8 cellular contexts compared by ENCODE assay signal in the genomic region with DNA sequence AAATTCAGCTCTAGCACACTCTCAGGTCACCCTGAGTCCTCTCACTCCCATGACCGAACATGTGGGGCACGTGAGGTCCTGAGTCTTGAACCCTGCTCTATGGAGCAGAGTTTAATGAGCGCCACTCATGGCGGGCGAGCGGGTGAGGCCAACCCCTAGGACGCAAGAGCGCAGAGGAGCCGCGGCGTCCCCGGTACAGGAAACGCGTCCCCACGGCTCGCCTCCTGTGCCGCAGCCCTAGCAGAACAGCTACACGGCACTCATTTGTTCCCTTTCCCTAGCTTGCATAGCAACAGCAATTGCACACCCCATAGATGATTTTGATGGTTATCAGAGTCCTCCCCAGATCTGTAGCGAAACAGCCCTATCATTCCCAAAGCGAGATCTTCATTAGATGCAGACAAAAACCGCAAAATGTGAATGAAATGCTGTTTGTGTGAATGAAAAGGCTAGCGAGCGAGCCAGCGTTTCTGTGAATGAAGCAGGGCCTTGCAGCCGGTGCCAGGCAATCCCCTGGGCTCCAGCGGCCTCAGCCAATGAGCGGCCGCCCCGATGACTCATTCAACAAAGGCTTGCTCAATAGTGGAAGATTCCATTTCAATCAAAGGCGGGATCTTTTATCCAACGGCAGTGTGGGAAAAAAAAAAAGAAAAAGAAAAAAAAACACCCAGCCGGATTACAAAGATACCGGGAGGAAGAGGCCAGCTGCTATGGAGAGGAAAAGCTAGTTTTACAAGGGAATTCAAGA. TPM values are rescaled to one million over a fixed set of nuclear protein-coding genes. Genes with fewer than 3 reads are reported as not detected.
DNase-seq lines count a peak whose midpoint lies in the region; ATAC-seq and TF ChIP-seq lines count a peak whose summit lies in the region.

No MANE protein-coding gene starts in this region.

- H4K20me1 ChIP-seq in SK-N-SH (ENCODE audit: insufficient read depth) = no peaks in the 10 kb centered on the region

- H3K9ac ChIP-seq in SK-N-SH = peak overlapping the region; percentile 72

- 2% methylated on average over 22 of the region's 33 CpGs for WGBS in SK-N-SH (ENCODE audit: low lambda C conversion rate)
- WGBS in psoas muscle, 3 donors = 0 to 3% (median 1%) methylated on average over 33 of the region's 33 CpGs

- H3K9me3 ChIP-seq in SK-N-SH (no peaks in the 10 kb centered on the region), psoas muscle (no peaks in the 10 kb centered on the region)

- peak overlapping the region; percentile 81 for H3K4me2 ChIP-seq in SK-N-SH

- peak; percentile 93 to 98 (median 96) for ATAC-seq in psoas muscle

- H3K27ac ChIP-seq in SK-N-SH (ENCODE audit: low read depth in 2 of 2, low read length in 1 of 2) = peak overlapping the region; percentile 94 to 96
- peak overlapping the region; percentile 59 for H3K27ac ChIP-seq in psoas muscle

- H3K4me1 ChIP-seq in SK-N-SH (ENCODE audit: control insufficient read depth in 1 of 2, insufficient read depth in 2 of 2, low read depth in 1 of 2, low read length in 1 of 2) (peaks cover 19 to 32% of the 10 kb centered on the region in 2 experiments), psoas muscle (peaks cover 17% of the 10 kb centered on the region)

- TF ChIP-seq EP300 in SK-N-SH (IDR thresholded peaks at IDR 0.05; ENCODE audit: borderline replicate concordance in 1 of 2, low read depth in 1 of 2, low read length in 1 of 2) = 0 out of 4 replicates have a peak, but pooled peaks of 1 of the 2 experiments have one; percentile 19

- H3F3A ChIP-seq in SK-N-SH (replicated peaks; ENCODE audit: insufficient read depth) = peaks cover 17% of the 10 kb centered on the region

- H3K36me3 ChIP-seq in GM06990 (ENCODE audit: control insufficient read depth, insufficient read depth, low read length) (no peaks in the 10 kb centered on the region), SK-N-SH (replicated peaks in 1 of 2; ENCODE audit: control insufficient read depth in 1 of 2, insufficient read depth in 2 of 2, low read length in 1 of 2) (no peaks in the 10 kb centered on the region), psoas muscle (ENCODE audit: insufficient read depth in 1 of 2, low read depth in 1 of 2) (no peaks in the 10 kb centered on the region)

- CTCF ChIA-PET in SK-N-SH (lab: Yijun Ruan, JAX) = interaction anchor here (0.8 to 9.2 kb wide), 4 partner anchors 11 to 179 kb away, joined by 3 to 64 read pairs (median 6); no protein-coding TSS in a partner anchor

- H3K4me3 ChIP-seq in GM06990 (replicated peaks; ENCODE audit: low read depth, low read length) = peak overlapping the region; percentile 13
- peak overlapping the region; percentile 49 to 69 for H3K4me3 ChIP-seq in SK-N-SH (ENCODE audit: low read depth in 2 of 2, low read length in 1 of 2)
- peak overlapping the region; percentile 66 for H3K4me3 ChIP-seq in psoas muscle

- in situ Hi-C loops in T47D (cut with HindIII; ENCODE audit: low pct_unique_long_range_greater_than_20kb, low sequenced_read_pairs) = no loop called here

- POLR2A ChIA-PET in SK-N-SH (lab: Yijun Ruan, JAX) = interaction anchor here (0.6 to 2.2 kb wide), 4 partner anchors 99 to 193 kb away, joined by 3 to 10 read pairs (median 6); partner anchors contain the start of gene CKS2

- intact Hi-C loops in psoas muscle (cut with DNase I) = loop anchor here in 1 of 2 donors (10.0 kb wide), 2 partner anchors 115 to 365 kb away; no protein-coding TSS in a partner anchor

- H2AFZ ChIP-seq in SK-N-SH (ENCODE audit: low read depth) = peak overlapping the region; percentile 71

- TF ChIP-seq CTCF in GM06990 (IDR thresholded peaks at IDR 0.05; ENCODE audit: insufficient read depth, low read length, poor library complexity, severe bottlenecking) (no peak), SK-N-SH (IDR thresholded peaks at IDR 0.05) (no peak; the same call in 1 of the 2 replicates), psoas muscle (IDR thresholded peaks at IDR 0.05) (no peak)

- no peak for TF ChIP-seq RAD21 in SK-N-SH (IDR thresholded peaks at IDR 0.05; ENCODE audit: low read length)

- peaks cover 41% of the 10 kb centered on the region for H3K79me2 ChIP-seq in SK-N-SH (ENCODE audit: insufficient read depth)

- DNase-seq in GM06990 (ENCODE audit: extremely low read depth, insufficient read length) = peak; percentile 28
- peak; percentile 93 for DNase-seq in NCI-H1092 treated with DMSO at 0.1 percent for 48 hours (lab: John Stamatoyannopoulos, UW)
- DNase-seq in SK-N-SH = peak; percentile 88
- DNase-seq in T47D (ENCODE audit: low read depth in 1 of 2, low spot score in 1 of 2) = peak; percentile 91 to 96
- peak; percentile 80 for DNase-seq in iPS DF 19.7 (ENCODE audit: low read depth, low spot score)
- peak; percentile 89 to 92 for DNase-seq in psoas muscle
- no peak for DNase-seq in activated effector memory CD4-positive, alpha-beta T cell treated with anti-CD3 and anti-CD28 coated beads, Interleukin-2, amount 50 U/mL, for 16 hours
- DNase-seq in activated gamma-delta T cell (lab: John Stamatoyannopoulos, UW) = no peak

- no peaks in the 10 kb centered on the region for H3K9me2 ChIP-seq in SK-N-SH

- H3K27me3 ChIP-seq in GM06990 (replicated peaks; ENCODE audit: control insufficient read depth, insufficient read depth, low read length) = peaks cover 2% of the 10 kb centered on the region
- no peaks in the 10 kb centered on the region for H3K27me3 ChIP-seq in SK-N-SH (ENCODE audit: insufficient read depth)
- peaks cover 4 to 39% (median 17%) of the 10 kb centered on the region in 3 donors for H3K27me3 ChIP-seq in psoas muscle (ENCODE audit: insufficient read depth in 3 of 3, low read length in 2 of 3)

TF ChIP-seq in SK-N-SH, 30 proteins besides CTCF, POLR2A, EP300 and RAD21 (continues in another document):
- TF ChIP-seq YY1 (IDR thresholded peaks at IDR 0.05; ENCODE audit: low read depth) (peak; percentile 59), POLR2AphosphoS5 (IDR thresholded peaks at IDR 0.05; ENCODE audit: low read depth, low read length) (peak; percentile 92), NRF1 (IDR thresholded peaks at IDR 0.05; ENCODE audit: low read depth, low read length) (no peak), USF2 (IDR thresholded peaks at IDR 0.05; ENCODE audit: borderline replicate concordance, low read depth, low read length) (no peak), USF1 (IDR thresholded peaks at IDR 0.05; ENCODE audit: borderline replicate concordance, low read depth) (no peak)
- TF ChIP-seq, protein P1, sequence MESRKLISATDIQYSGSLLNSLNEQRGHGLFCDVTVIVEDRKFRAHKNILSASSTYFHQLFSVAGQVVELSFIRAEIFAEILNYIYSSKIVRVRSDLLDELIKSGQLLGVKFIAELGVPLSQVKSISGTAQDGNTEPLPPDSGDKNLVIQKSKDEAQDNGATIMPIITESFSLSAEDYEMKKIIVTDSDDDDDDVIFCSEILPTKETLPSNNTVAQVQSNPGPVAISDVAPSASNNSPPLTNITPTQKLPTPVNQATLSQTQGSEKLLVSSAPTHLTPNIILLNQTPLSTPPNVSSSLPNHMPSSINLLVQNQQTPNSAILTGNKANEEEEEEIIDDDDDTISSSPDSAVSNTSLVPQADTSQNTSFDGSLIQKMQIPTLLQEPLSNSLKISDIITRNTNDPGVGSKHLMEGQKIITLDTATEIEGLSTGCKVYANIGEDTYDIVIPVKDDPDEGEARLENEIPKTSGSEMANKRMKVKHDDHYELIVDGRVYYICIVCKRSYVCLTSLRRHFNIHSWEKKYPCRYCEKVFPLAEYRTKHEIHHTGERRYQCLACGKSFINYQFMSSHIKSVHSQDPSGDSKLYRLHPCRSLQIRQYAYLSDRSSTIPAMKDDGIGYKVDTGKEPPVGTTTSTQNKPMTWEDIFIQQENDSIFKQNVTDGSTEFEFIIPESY (IDR thresholded peaks at IDR 0.05; ENCODE audit: borderline replicate concordance, low read depth) = no peak
- TF ChIP-seq, protein P2, sequence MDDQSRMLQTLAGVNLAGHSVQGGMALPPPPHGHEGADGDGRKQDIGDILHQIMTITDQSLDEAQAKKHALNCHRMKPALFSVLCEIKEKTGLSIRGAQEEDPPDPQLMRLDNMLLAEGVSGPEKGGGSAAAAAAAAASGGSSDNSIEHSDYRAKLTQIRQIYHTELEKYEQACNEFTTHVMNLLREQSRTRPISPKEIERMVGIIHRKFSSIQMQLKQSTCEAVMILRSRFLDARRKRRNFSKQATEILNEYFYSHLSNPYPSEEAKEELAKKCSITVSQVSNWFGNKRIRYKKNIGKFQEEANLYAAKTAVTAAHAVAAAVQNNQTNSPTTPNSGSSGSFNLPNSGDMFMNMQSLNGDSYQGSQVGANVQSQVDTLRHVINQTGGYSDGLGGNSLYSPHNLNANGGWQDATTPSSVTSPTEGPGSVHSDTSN (IDR thresholded peaks at IDR 0.05) = peak; percentile 93
- TF ChIP-seq, protein P3, sequence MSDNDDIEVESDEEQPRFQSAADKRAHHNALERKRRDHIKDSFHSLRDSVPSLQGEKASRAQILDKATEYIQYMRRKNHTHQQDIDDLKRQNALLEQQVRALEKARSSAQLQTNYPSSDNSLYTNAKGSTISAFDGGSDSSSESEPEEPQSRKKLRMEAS (IDR thresholded peaks at IDR 0.05; ENCODE audit: low read depth) = 0 out of 2 replicates have a peak, but pooled peaks have one; percentile 24

RNA-seq across cellular contexts. Expression of gene SHC3, which starts 1.5 kb away (rescaled TPM):
- polyA plus RNA-seq in SK-N-SH (2012; rRNA removed) (3.2 and 4.7 TPM in 2 replicates), psoas muscle (under 1 TPM; 0.04 to 0.39 (median 0.08) TPM)
- 2.8 and 3.7 TPM in 2 replicates for polyA plus RNA-seq in SK-N-SH (2012; cell fraction: cytosol; rRNA removed)
- 8.0 and 9.2 TPM in 2 replicates for polyA plus RNA-seq in SK-N-SH (2012; cell fraction: nucleus; rRNA removed)
- under 1 TPM; 0.12 to 0.71 (median 0.37) TPM for total RNA-seq in psoas muscle

Comparison
In these comparisons a context has a peak if more than half of its experiments do, and no peak if none do; other contexts are left out.
1. DNase-seq: peak in GM06990 (single experiment), NCI-H1092 treated with DMSO at 0.1 percent for 48 hours (single experiment), SK-N-SH (single experiment), T47D (2 of 2), iPS DF 19.7 (single experiment) and psoas muscle (2 of 2); none in activated effector memory CD4-positive, alpha-beta T cell treated with anti-CD3 and anti-CD28 coated beads, Interleukin-2, amount 50 U/mL, for 16 hours (single experiment) and activated gamma-delta T cell (single experiment).
2. H3K4me3 ChIP-seq: peak in every context shown above with its lines; median percentile 66 in psoas muscle; 59 in SK-N-SH; 13 in GM06990.